Comparison of ENCODE assay signal across 9 cellular contexts in genomic region chr3:127735767-127736693, GRCh38.
DNase-seq lines count a peak whose midpoint lies in the region; ATAC-seq, FAIRE-seq and TF ChIP-seq lines count a peak whose summit lies in the region.
"Had no signal": no experiment of that assay in that cellular context is flagged by ENCODE, and none has a peak within 500 bp of the region (broad histone marks: within the 10 kb centered on the region; RNA-seq: fewer than 3 reads in every experiment).

No MANE protein-coding gene starts in this region.

- H3K4me1 ChIP-seq in GM23248 (ENCODE audit: insufficient read depth): peaks cover 46% of the 10 kb centered on the region
- H3K4me1 ChIP-seq in duodenal mucosa (ENCODE audit: control insufficient read depth in 1 of 2, insufficient read depth in 2 of 2, low read length in 2 of 2): peaks cover 55 to 56% of the 10 kb centered on the region in 2 donors

- H3K36me3 Mint-ChIP-seq in neural crest cell (ENCODE audit: low read depth): no peaks in the 10 kb centered on the region
- H3K36me3 Mint-ChIP-seq in activated T-cell treated with anti-CD3 and anti-CD28 coated beads, Interleukin-2, amount 50 U/mL, for 24 hours (ENCODE audit: low read depth): no peaks in the 10 kb centered on the region

- no peak overlapping the region for H3K4me3 Mint-ChIP-seq in neural crest cell
- H3K4me3 Mint-ChIP-seq in activated T-cell treated with anti-CD3 and anti-CD28 coated beads, Interleukin-2, amount 50 U/mL, for 24 hours: no peak overlapping the region
- H3K4me3 Mint-ChIP-seq: T-helper 1 cell treated with Interleukin-12 subunit alpha and Interleukin-12 subunit beta and Interleukin-4 antibody, amounts not matched to agents 30 μg/mL and 1 μg/mL, for 36 hours had no signal

- peaks cover 8% of the 10 kb centered on the region for H3K27me3 Mint-ChIP-seq in neural crest cell (ENCODE audit: low read depth)
- peaks cover 25% of the 10 kb centered on the region for H3K27me3 Mint-ChIP-seq in activated T-cell treated with anti-CD3 and anti-CD28 coated beads, Interleukin-2, amount 50 U/mL, for 24 hours

- no peaks in the 10 kb centered on the region for H3K27me3 ChIP-seq in GM23248 (replicated peaks; ENCODE audit: insufficient read depth)
- H3K27me3 ChIP-seq in duodenal mucosa (ENCODE audit: control insufficient read depth in 1 of 2, insufficient read depth in 2 of 2, low read length in 2 of 2): no peaks in the 10 kb centered on the region

- no peak for FAIRE-seq in frontal cortex (lab: Jason Lieb, UNC)

- WGBS in GM23248 (ENCODE audit: low coverage in 1 of 2, low lambda C conversion rate in 2 of 2, missing lambda C conversion rate in 2 of 2), 2 experiments: 44 to 46% methylated on average over 9 of the region's 9 CpGs

- peak; percentile 72 for ATAC-seq in GM18498 (IDR thresholded peaks at IDR 0.05; ENCODE audit: unreplicated experiment)

- no peaks in the 10 kb centered on the region for H4K20me1 ChIP-seq in GM23248 (ENCODE audit: insufficient read depth)

- no peaks in the 10 kb centered on the region for H3K9me2 ChIP-seq in GM23248 (ENCODE audit: insufficient read depth)

- peak overlapping the region; percentile 79 for H3K27ac Mint-ChIP-seq in neural crest cell (ENCODE audit: unreplicated experiment)
- H3K27ac Mint-ChIP-seq in activated T-cell treated with anti-CD3 and anti-CD28 coated beads, Interleukin-2, amount 50 U/mL, for 24 hours: no peak overlapping the region
- H3K27ac Mint-ChIP-seq: T-helper 1 cell treated with Interleukin-12 subunit alpha and Interleukin-12 subunit beta and Interleukin-4 antibody, amounts not matched to agents 30 μg/mL and 1 μg/mL, for 36 hours had no signal

- peak overlapping the region; percentile 96 for H3K27ac ChIP-seq in GM23248
- H3K27ac ChIP-seq in duodenal mucosa (ENCODE audit: low read depth, low read length): no peak overlapping the region

- no peaks in the 10 kb centered on the region for H3K9me3 Mint-ChIP-seq in neural crest cell
- H3K9me3 Mint-ChIP-seq in activated T-cell treated with anti-CD3 and anti-CD28 coated beads, Interleukin-2, amount 50 U/mL, for 24 hours: no peaks in the 10 kb centered on the region
- H3K9me3 Mint-ChIP-seq: T-helper 1 cell treated with Interleukin-12 subunit alpha and Interleukin-12 subunit beta and Interleukin-4 antibody, amounts not matched to agents 30 μg/mL and 1 μg/mL, for 36 hours had no signal

- peak overlapping the region; percentile 45 for H3K4me3 ChIP-seq in GM23248
- H3K4me3 ChIP-seq in duodenal mucosa (ENCODE audit: low read depth in 1 of 2, low read length in 2 of 2): peak overlapping the region; percentile 4 to 22

- peak overlapping the region; percentile 84 for H3K4me2 ChIP-seq in GM23248 (ENCODE audit: unreplicated experiment)

- H3K36me3 ChIP-seq in GM23248 (ENCODE audit: low read depth) (no peaks in the 10 kb centered on the region), duodenal mucosa (ENCODE audit: control insufficient read depth in 1 of 2, insufficient read depth in 2 of 2, low read length in 2 of 2) (no peaks in the 10 kb centered on the region)

- peaks cover 34% of the 10 kb centered on the region for H3F3A ChIP-seq in GM23248 (ENCODE audit: insufficient read depth)

- no peak for TF ChIP-seq CTCF in neural crest cell (conservative IDR thresholded peaks at IDR 0.05)

- H3K9ac ChIP-seq in GM23248 (peak overlapping the region; percentile 75), duodenal mucosa (ENCODE audit: low read depth in 1 of 2, low read length in 2 of 2) (no peak overlapping the region)

- DNase-seq in GM23248 (peak; percentile 92), NAMALWA (ENCODE audit: low spot score) (peak; percentile 82), neural crest cell (ENCODE audit: low read depth, low spot score) (no peak), frontal cortex (ENCODE audit: low spot score in 2 of 2) (no peak), NCI-H748 treated with DMSO at 0.1 percent for 48 hours (lab: John Stamatoyannopoulos, UW) (no peak)
- DNase-seq in activated T-cell treated with anti-CD3 and anti-CD28 coated beads, Interleukin-2, amount 50 U/mL, for 24 hours: no peak

- in situ Hi-C loops in GM23248 (cut with MboI): no loop called here

- peaks cover 42% of the 10 kb centered on the region for H3K4me1 Mint-ChIP-seq in neural crest cell
- H3K4me1 Mint-ChIP-seq in activated T-cell treated with anti-CD3 and anti-CD28 coated beads, Interleukin-2, amount 50 U/mL, for 24 hours (ENCODE audit: low read depth): no peaks in the 10 kb centered on the region

- H3K9me3 ChIP-seq in GM23248 (ENCODE audit: low read depth) (no peaks in the 10 kb centered on the region), duodenal mucosa (ENCODE audit: control insufficient read depth in 1 of 2, low read length in 2 of 2) (no peaks in the 10 kb centered on the region)

- H3K79me2 ChIP-seq in GM23248 (ENCODE audit: insufficient read depth): peaks cover 30% of the 10 kb centered on the region

- no peak overlapping the region for H2AFZ ChIP-seq in GM23248

Comparison
In these comparisons a context has a peak if more than half of its experiments do, and no peak if none do; other contexts are left out.
1. DNase-seq: peak in GM23248 (single experiment) and NAMALWA (single experiment); none in neural crest cell (single experiment), frontal cortex (0 of 2), activated T-cell treated with anti-CD3 and anti-CD28 coated beads, Interleukin-2, amount 50 U/mL, for 24 hours (single experiment) and NCI-H748 treated with DMSO at 0.1 percent for 48 hours (single experiment).